ENCODE assay signal across 1 cellular context in the genomic region with DNA sequence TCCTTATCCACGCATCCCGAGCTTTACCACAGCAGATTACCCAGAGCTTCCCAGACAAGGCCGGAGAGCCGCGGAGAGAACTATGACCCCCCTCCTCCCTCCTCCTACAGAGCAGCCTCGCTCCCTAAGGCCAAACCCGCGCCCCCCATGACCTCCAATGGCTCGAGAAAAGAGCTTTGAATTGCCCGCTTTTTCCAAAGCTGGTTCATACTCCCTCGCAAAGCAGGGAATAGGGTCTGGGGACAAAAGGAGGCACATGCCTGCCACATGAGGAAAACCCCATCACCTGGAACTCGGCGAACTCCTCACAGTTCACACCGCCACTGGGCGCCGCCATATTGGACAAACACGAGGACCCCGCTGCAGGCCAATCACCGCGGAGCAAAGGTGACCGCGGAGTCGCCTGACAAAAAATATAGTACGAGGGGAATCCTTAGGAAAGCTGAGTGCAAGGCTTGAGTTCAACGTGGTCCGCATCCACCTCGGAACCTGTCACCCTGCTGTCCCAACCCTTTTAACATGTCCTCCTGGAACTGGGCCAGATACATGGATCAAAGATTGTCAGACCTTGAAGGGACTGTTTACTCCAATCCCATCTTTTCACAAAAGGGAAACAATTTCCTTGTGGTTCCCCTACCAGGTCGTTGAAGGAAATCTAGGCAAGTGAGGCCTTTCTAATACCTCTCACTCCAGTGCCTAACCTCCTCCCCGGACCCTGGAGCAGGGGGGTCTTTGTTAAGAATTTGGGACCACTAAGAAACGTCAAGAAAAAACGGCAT.
TF ChIP-seq lines count a peak whose summit lies in the region.

A gene (minus strand): TSS at position 344 of the 779 bp plus-strand sequence. CDS start 7 bp downstream, at position 337.

TF ChIP-seq in HepG2, 621 proteins besides CTCF, POLR2A, EP300 and RAD21 (continued from another document):
- TF ChIP-seq, protein P1, sequence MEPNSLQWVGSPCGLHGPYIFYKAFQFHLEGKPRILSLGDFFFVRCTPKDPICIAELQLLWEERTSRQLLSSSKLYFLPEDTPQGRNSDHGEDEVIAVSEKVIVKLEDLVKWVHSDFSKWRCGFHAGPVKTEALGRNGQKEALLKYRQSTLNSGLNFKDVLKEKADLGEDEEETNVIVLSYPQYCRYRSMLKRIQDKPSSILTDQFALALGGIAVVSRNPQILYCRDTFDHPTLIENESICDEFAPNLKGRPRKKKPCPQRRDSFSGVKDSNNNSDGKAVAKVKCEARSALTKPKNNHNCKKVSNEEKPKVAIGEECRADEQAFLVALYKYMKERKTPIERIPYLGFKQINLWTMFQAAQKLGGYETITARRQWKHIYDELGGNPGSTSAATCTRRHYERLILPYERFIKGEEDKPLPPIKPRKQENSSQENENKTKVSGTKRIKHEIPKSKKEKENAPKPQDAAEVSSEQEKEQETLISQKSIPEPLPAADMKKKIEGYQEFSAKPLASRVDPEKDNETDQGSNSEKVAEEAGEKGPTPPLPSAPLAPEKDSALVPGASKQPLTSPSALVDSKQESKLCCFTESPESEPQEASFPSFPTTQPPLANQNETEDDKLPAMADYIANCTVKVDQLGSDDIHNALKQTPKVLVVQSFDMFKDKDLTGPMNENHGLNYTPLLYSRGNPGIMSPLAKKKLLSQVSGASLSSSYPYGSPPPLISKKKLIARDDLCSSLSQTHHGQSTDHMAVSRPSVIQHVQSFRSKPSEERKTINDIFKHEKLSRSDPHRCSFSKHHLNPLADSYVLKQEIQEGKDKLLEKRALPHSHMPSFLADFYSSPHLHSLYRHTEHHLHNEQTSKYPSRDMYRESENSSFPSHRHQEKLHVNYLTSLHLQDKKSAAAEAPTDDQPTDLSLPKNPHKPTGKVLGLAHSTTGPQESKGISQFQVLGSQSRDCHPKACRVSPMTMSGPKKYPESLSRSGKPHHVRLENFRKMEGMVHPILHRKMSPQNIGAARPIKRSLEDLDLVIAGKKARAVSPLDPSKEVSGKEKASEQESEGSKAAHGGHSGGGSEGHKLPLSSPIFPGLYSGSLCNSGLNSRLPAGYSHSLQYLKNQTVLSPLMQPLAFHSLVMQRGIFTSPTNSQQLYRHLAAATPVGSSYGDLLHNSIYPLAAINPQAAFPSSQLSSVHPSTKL (CRISPR knock-in tag; IDR thresholded peaks at IDR 0.05): no peak; the same call in none of the 2 replicates
- peak; percentile 90 for TF ChIP-seq PHF8 (CRISPR knock-in tag; IDR thresholded peaks at IDR 0.05)
- 0 out of 2 replicates have a peak, but pooled peaks have one; percentile 29 for TF ChIP-seq SOX13 (IDR thresholded peaks at IDR 0.05)
- TF ChIP-seq SOX13 (CRISPR knock-in tag; conservative IDR thresholded peaks at IDR 0.05 in 1 of 2, IDR thresholded peaks at IDR 0.05 in 1 of 2): peak in 1 of 2 experiments; percentile 9; a peak in 1 of 4 replicates
- TF ChIP-seq, protein P2, sequence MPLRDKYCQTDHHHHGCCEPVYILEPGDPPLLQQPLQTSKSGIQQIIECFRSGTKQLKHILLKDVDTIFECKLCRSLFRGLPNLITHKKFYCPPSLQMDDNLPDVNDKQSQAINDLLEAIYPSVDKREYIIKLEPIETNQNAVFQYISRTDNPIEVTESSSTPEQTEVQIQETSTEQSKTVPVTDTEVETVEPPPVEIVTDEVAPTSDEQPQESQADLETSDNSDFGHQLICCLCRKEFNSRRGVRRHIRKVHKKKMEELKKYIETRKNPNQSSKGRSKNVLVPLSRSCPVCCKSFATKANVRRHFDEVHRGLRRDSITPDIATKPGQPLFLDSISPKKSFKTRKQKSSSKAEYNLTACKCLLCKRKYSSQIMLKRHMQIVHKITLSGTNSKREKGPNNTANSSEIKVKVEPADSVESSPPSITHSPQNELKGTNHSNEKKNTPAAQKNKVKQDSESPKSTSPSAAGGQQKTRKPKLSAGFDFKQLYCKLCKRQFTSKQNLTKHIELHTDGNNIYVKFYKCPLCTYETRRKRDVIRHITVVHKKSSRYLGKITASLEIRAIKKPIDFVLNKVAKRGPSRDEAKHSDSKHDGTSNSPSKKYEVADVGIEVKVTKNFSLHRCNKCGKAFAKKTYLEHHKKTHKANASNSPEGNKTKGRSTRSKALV (CRISPR knock-in tag; IDR thresholded peaks at IDR 0.05): peak; percentile 51; the same call in 1 of the 2 replicates
- 0 out of 2 replicates have a peak, but pooled peaks have one; percentile 53 for TF ChIP-seq RBFOX2 (IDR thresholded peaks at IDR 0.05; ENCODE audit: low read depth, low read length)
- TF ChIP-seq MIXL1 (CRISPR knock-in tag; IDR thresholded peaks at IDR 0.05): 0 out of 2 replicates have a peak, but pooled peaks have one; percentile 11
- TF ChIP-seq LCORL (IDR thresholded peaks at IDR 0.05): no peak
- TF ChIP-seq LCORL (CRISPR knock-in tag; IDR thresholded peaks at IDR 0.05): peak; percentile 42; the same call in 1 of the 2 replicates
- TF ChIP-seq, protein P3, sequence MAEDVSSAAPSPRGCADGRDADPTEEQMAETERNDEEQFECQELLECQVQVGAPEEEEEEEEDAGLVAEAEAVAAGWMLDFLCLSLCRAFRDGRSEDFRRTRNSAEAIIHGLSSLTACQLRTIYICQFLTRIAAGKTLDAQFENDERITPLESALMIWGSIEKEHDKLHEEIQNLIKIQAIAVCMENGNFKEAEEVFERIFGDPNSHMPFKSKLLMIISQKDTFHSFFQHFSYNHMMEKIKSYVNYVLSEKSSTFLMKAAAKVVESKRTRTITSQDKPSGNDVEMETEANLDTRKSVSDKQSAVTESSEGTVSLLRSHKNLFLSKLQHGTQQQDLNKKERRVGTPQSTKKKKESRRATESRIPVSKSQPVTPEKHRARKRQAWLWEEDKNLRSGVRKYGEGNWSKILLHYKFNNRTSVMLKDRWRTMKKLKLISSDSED (CRISPR knock-in tag; IDR thresholded peaks at IDR 0.05): no peak
- peak; percentile 13; the same call in 1 of the 2 replicates for TF ChIP-seq ZNF816 (CRISPR knock-in tag; IDR thresholded peaks at IDR 0.05; ENCODE audit: borderline replicate concordance)
- TF ChIP-seq ZSCAN22 (CRISPR knock-in tag; IDR thresholded peaks at IDR 0.05): no peak
- TF ChIP-seq, protein P4, sequence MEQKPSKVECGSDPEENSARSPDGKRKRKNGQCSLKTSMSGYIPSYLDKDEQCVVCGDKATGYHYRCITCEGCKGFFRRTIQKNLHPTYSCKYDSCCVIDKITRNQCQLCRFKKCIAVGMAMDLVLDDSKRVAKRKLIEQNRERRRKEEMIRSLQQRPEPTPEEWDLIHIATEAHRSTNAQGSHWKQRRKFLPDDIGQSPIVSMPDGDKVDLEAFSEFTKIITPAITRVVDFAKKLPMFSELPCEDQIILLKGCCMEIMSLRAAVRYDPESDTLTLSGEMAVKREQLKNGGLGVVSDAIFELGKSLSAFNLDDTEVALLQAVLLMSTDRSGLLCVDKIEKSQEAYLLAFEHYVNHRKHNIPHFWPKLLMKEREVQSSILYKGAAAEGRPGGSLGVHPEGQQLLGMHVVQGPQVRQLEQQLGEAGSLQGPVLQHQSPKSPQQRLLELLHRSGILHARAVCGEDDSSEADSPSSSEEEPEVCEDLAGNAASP (CRISPR knock-in tag; IDR thresholded peaks at IDR 0.05; ENCODE audit: borderline replicate concordance): peak; percentile 19
- peak; percentile 89 for TF ChIP-seq SRY (CRISPR knock-in tag; IDR thresholded peaks at IDR 0.05)
- TF ChIP-seq MEIS2 (CRISPR knock-in tag; IDR thresholded peaks at IDR 0.05): peak; percentile 21; the same call in 1 of the 2 replicates
- TF ChIP-seq, protein P5, sequence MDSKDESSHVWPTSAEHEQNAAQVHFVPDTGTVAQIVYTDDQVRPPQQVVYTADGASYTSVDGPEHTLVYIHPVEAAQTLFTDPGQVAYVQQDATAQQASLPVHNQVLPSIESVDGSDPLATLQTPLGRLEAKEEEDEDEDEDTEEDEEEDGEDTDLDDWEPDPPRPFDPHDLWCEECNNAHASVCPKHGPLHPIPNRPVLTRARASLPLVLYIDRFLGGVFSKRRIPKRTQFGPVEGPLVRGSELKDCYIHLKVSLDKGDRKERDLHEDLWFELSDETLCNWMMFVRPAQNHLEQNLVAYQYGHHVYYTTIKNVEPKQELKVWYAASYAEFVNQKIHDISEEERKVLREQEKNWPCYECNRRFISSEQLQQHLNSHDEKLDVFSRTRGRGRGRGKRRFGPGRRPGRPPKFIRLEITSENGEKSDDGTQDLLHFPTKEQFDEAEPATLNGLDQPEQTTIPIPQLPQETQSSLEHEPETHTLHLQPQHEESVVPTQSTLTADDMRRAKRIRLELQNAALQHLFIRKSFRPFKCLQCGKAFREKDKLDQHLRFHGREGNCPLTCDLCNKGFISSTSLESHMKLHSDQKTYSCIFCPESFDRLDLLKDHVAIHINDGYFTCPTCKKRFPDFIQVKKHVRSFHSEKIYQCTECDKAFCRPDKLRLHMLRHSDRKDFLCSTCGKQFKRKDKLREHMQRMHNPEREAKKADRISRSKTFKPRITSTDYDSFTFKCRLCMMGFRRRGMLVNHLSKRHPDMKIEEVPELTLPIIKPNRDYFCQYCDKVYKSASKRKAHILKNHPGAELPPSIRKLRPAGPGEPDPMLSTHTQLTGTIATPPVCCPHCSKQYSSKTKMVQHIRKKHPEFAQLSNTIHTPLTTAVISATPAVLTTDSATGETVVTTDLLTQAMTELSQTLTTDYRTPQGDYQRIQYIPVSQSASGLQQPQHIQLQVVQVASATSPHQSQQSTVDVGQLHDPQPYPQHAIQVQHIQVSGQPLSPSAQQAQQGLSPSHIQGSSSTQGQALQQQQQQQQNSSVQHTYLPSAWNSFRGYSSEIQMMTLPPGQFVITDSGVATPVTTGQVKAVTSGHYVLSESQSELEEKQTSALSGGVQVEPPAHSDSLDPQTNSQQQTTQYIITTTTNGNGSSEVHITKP (CRISPR knock-in tag; IDR thresholded peaks at IDR 0.05; ENCODE audit: low read depth): peak; percentile 75
- no peak for TF ChIP-seq ZKSCAN1 (IDR thresholded peaks at IDR 0.05; ENCODE audit: low read length)
- TF ChIP-seq YEATS2 (CRISPR knock-in tag; IDR thresholded peaks at IDR 0.05; ENCODE audit: borderline replicate concordance): peak; percentile 66; the same call in 1 of the 2 replicates
- TF ChIP-seq, protein P6, sequence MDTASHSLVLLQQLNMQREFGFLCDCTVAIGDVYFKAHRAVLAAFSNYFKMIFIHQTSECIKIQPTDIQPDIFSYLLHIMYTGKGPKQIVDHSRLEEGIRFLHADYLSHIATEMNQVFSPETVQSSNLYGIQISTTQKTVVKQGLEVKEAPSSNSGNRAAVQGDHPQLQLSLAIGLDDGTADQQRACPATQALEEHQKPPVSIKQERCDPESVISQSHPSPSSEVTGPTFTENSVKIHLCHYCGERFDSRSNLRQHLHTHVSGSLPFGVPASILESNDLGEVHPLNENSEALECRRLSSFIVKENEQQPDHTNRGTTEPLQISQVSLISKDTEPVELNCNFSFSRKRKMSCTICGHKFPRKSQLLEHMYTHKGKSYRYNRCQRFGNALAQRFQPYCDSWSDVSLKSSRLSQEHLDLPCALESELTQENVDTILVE (CRISPR knock-in tag; IDR thresholded peaks at IDR 0.05): 0 out of 2 replicates have a peak, but pooled peaks have one; percentile 13
- TF ChIP-seq HNRNPL (IDR thresholded peaks at IDR 0.05; ENCODE audit: low read depth, low read length): no peak
- TF ChIP-seq IKZF4 (CRISPR knock-in tag; IDR thresholded peaks at IDR 0.05; ENCODE audit: borderline replicate concordance, low read depth, not compliant biosample characterization): peak; percentile 58
- TF ChIP-seq, protein P7, sequence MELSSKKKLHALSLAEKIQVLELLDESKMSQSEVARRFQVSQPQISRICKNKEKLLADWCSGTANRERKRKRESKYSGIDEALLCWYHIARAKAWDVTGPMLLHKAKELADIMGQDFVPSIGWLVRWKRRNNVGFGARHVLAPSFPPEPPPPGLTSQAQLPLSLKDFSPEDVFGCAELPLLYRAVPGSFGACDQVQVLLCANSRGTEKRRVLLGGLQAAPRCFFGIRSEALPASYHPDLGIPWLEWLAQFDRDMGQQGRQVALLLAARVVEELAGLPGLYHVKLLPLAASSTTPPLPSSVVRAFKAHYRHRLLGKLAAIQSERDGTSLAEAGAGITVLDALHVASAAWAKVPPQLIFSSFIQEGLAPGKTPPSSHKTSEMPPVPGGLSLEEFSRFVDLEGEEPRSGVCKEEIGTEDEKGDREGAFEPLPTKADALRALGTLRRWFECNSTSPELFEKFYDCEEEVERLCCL (CRISPR knock-in tag; IDR thresholded peaks at IDR 0.05; ENCODE audit: borderline replicate concordance): peak; percentile 74; the same call in 1 of the 2 replicates
- TF ChIP-seq, protein P8, sequence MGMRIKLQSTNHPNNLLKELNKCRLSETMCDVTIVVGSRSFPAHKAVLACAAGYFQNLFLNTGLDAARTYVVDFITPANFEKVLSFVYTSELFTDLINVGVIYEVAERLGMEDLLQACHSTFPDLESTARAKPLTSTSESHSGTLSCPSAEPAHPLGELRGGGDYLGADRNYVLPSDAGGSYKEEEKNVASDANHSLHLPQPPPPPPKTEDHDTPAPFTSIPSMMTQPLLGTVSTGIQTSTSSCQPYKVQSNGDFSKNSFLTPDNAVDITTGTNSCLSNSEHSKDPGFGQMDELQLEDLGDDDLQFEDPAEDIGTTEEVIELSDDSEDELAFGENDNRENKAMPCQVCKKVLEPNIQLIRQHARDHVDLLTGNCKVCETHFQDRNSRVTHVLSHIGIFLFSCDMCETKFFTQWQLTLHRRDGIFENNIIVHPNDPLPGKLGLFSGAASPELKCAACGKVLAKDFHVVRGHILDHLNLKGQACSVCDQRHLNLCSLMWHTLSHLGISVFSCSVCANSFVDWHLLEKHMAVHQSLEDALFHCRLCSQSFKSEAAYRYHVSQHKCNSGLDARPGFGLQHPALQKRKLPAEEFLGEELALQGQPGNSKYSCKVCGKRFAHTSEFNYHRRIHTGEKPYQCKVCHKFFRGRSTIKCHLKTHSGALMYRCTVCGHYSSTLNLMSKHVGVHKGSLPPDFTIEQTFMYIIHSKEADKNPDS (CRISPR knock-in tag; IDR thresholded peaks at IDR 0.05): peak; percentile 72; the same call in 1 of the 2 replicates
- TF ChIP-seq TAF1 (CRISPR knock-in tag; IDR thresholded peaks at IDR 0.05): peak; percentile 89
- peak; percentile 65 for TF ChIP-seq ARNT2 (CRISPR knock-in tag; IDR thresholded peaks at IDR 0.05; ENCODE audit: low read depth)
- TF ChIP-seq ZNF577 (CRISPR knock-in tag; IDR thresholded peaks at IDR 0.05; ENCODE audit: borderline replicate concordance, low read depth): no peak
- peak; percentile 83; the same call in 1 of the 2 replicates for TF ChIP-seq MEIS1 (CRISPR knock-in tag; IDR thresholded peaks at IDR 0.05; ENCODE audit: borderline replicate concordance)
- no peak for TF ChIP-seq ZNF841 (CRISPR knock-in tag; IDR thresholded peaks at IDR 0.05; ENCODE audit: borderline replicate concordance)
- TF ChIP-seq CCDC6 (CRISPR knock-in tag; IDR thresholded peaks at IDR 0.05): peak; percentile 32; the same call in 1 of the 2 replicates
